ENCODE assay signal across 29 cellular contexts in genomic region chr10:113504423-113504822, GRCh38. TPM values are rescaled to one million over a fixed set of nuclear protein-coding genes. Genes with fewer than 3 reads are reported as not detected.
"Had no signal": no experiment of that assay in that cellular context is flagged by ENCODE, and none has a peak within 500 bp of the region (broad histone marks: within the 10 kb centered on the region; RNA-seq: fewer than 3 reads in every experiment).

No MANE protein-coding gene starts in this region.

- H3K9me3 ChIP-seq: ovary, psoas muscle, thoracic aorta, tibial nerve, upper lobe of right lung, uterus had no signal

- H3K27ac ChIP-seq: dorsolateral prefrontal cortex, epithelial cell of prostate, ovary, psoas muscle, skin epidermis, spleen, thoracic aorta, tibial nerve, upper lobe of right lung, uterus had no signal

- H3K27me3 ChIP-seq: ovary, spleen, tibial nerve, upper lobe of right lung, uterus had no signal

- ATAC-seq: esophagus mucosa; natural killer cell; psoas muscle; right cardiac atrium; stimulated activated memory B cell treated with anti-CD40 and anti-IgM and Interleukin-4, amounts not matched to agents 10 μg/mL and 1 μg/mL and 100 μg/mL, for 72 hours; stimulated activated naive CD8-positive, alpha-beta T cell treated with anti-CD3 and anti-CD28 coated beads, Interleukin-15, Interleukin-2, amounts not matched to agents 100 U/mL and 50 U/mL, for 24 hours had no signal

- H3K4me1 ChIP-seq: psoas muscle, uterus had no signal

- H3K36me3 ChIP-seq: ovary, spleen, thoracic aorta, tibial nerve, upper lobe of right lung, uterus had no signal

- DNase-seq: cortex of kidney; dorsolateral prefrontal cortex; effector CD4-positive, alpha-beta T cell; foreskin melanocyte; hypothalamus; immature natural killer cell; natural killer cell; occipital lobe; ovary; posterior cingulate gyrus; psoas muscle; right cardiac atrium; spleen; stimulated activated CD4-positive, alpha-beta T cell treated with anti-CD3 and anti-CD28 coated beads, Interleukin-4, amount 100 ng/mL, for 4 hours; stimulated activated naive CD8-positive, alpha-beta T cell treated with anti-CD3 and anti-CD28 coated beads, Interleukin-15, Interleukin-2, amounts not matched to agents 100 U/mL and 50 U/mL, for 24 hours; substantia nigra; upper lobe of right lung; uterus had no signal

- H3K4me3 ChIP-seq: dorsolateral prefrontal cortex, lung, ovary, psoas muscle, skin epidermis, spleen, thoracic aorta, tibial nerve, upper lobe of right lung, uterus had no signal

RNA-seq across cellular contexts. Expression of gene HABP2, which starts 48.4 kb away (rescaled TPM):
- total RNA-seq: fibroblast of lung, mononuclear cell, natural killer cell, spleen, thoracic aorta, tibial nerve had no signal
- polyA plus RNA-seq: fibroblast of lung, immature natural killer cell, keratinocyte, neural cell, spleen had no signal
